Comparison of ENCODE assay signal across 8 cellular contexts in genomic region chr16:67833418-67834241, GRCh38. TPM values are rescaled to one million over a fixed set of nuclear protein-coding genes. Genes with fewer than 3 reads are reported as not detected.
DNase-seq lines count a peak whose midpoint lies in the region; ATAC-seq and TF ChIP-seq lines count a peak whose summit lies in the region.

No MANE protein-coding gene starts in this region.

- peak; percentile 99 for ATAC-seq in HG03354 (IDR thresholded peaks at IDR 0.05; ENCODE audit: poor library complexity, severe bottlenecking, unreplicated experiment)

- peak; percentile 88 for TF ChIP-seq POLR2A in GM19099 (IDR thresholded peaks at IDR 0.05; ENCODE audit: extremely low read depth, insufficient read length, low read depth)

- peak overlapping the region; percentile 6 for H3K27ac ChIP-seq in layer of hippocampus (ENCODE audit: low read depth, low read length)

- no peaks in the 10 kb centered on the region for H3K27me3 ChIP-seq in layer of hippocampus (ENCODE audit: control insufficient read depth, insufficient read depth, low read length)

- DNase-seq in Ammon's horn (ENCODE audit: low spot score) (peak; percentile 95), NCI-H446 (lab: John Stamatoyannopoulos, UW) (peak; percentile 85), cerebellum (ENCODE audit: low spot score) (peak; percentile 94)
- DNase-seq in activated CD4-positive, alpha-beta T cell treated with anti-CD3 and anti-CD28 coated beads for 1 hour, result peak; percentile 87
- DNase-seq in stimulated activated CD4-positive, alpha-beta T cell treated with anti-CD3 and anti-CD28 coated beads, Interleukin-1b, Interleukin-23, amount 100 ng/mL, for 24 hours (ENCODE audit: low read depth in 4 of 4, low spot score in 1 of 4), result peak; percentile 83 to 88 (median 86)

RNA-seq across cellular contexts. Expression of gene THAP11, which starts 8.5 kb away (rescaled TPM):
- 17.4 TPM for total RNA-seq in cerebellum

RNA-seq across cellular contexts. Expression of gene NUTF2, which starts 13.1 kb away (rescaled TPM):
- total RNA-seq in cerebellum, result 83.3 TPM

RNA-seq across cellular contexts. Expression of gene CENPT, which starts 13.9 kb away (rescaled TPM):
- 25.0 TPM for total RNA-seq in cerebellum

RNA-seq across cellular contexts. Expression of gene TSNAXIP1, which starts 26.9 kb away (rescaled TPM):
- 4.1 TPM for total RNA-seq in cerebellum

RNA-seq across cellular contexts. Expression of gene RANBP10, which starts 27.3 kb away (rescaled TPM):
- 8.3 TPM for total RNA-seq in cerebellum

Comparison
In these comparisons a context has a peak if more than half of its experiments do, and no peak if none do; other contexts are left out.
1. Peak in every context shown above with its lines: DNase-seq, ATAC-seq and H3K27ac ChIP-seq.